1 cellular context compared by ENCODE assay signal in the genomic region with DNA sequence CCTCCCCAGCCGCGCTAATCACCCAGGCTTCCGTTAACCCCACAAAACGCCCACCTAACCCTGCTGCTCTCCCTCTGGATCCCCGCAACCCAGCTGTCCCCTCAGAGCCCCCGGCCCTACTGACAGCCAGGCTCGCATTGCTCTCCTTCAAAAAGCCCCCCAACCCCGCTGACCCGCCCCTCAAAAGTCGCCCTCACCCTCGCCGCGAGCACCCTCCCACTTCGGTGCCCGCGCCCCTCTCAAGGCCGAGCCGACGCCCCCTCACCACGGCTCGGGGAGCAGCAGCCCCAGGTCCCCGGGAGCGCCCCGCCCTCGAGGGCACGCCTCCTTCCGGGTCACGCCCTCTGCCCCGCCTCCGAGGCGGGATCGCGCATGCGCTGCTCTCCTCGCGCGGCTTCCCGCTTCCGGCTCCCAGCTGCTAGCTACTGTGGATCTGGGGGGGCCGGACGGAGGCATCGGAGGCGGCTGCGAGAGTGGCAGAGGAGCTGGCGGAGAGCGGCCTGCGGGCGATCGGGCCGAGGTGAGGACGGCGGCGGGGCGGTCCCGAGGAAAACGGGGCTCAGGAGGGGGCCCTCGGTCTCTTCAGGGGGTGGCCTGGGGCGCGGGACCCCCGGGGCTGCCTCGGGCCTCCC.
TF ChIP-seq lines count a peak whose summit lies in the region.

No MANE protein-coding gene starts in this region.

TF ChIP-seq in K562, 482 proteins besides CTCF, POLR2A, EP300 and RAD21 (continued from another document):
- TF ChIP-seq TAF1 (IDR thresholded peaks at IDR 0.05; ENCODE audit: control insufficient read depth, extremely low read depth, insufficient read depth, low read length, severe bottlenecking) = peak; percentile 69
- TF ChIP-seq ETV5 (CRISPR knock-in tag; IDR thresholded peaks at IDR 0.05; ENCODE audit: low read depth) = peak; percentile 39; the same call in 1 of the 2 replicates
- TF ChIP-seq CCNT2 (IDR thresholded peaks at IDR 0.05; ENCODE audit: borderline replicate concordance, extremely low read depth, insufficient read length, low read depth, low read length) = peak; percentile 14
- TF ChIP-seq ATF7 (IDR thresholded peaks at IDR 0.05) = peak; percentile 30; the same call in 1 of the 2 replicates
- TF ChIP-seq NR2C1 (IDR thresholded peaks at IDR 0.05) = peak; percentile 78
- peak; percentile 78 for TF ChIP-seq NR2C1 (tag; IDR thresholded peaks at IDR 0.05)
- TF ChIP-seq, protein P1, sequence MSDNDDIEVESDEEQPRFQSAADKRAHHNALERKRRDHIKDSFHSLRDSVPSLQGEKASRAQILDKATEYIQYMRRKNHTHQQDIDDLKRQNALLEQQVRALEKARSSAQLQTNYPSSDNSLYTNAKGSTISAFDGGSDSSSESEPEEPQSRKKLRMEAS (CRISPR knock-in tag; IDR thresholded peaks at IDR 0.05) = 0 out of 2 replicates have a peak, but pooled peaks have one; percentile 28
- TF ChIP-seq ETV1 (tag; conservative IDR thresholded peaks at IDR 0.05; ENCODE audit: low read depth) = peak; percentile 55
- peak in 1 of 2 experiments; percentile 84; a peak in 2 of 4 replicates for TF ChIP-seq HDAC1 (IDR thresholded peaks at IDR 0.05)
- peak; percentile 36 for TF ChIP-seq HNRNPK (IDR thresholded peaks at IDR 0.05; ENCODE audit: low read depth, low read length, poor library complexity, severe bottlenecking)
- TF ChIP-seq RBFOX2 (IDR thresholded peaks at IDR 0.05; ENCODE audit: low read depth, low read length) = peak; percentile 83
- TF ChIP-seq EGR1 (conservative IDR thresholded peaks at IDR 0.05) = peak; percentile 87
- TF ChIP-seq, protein P2, sequence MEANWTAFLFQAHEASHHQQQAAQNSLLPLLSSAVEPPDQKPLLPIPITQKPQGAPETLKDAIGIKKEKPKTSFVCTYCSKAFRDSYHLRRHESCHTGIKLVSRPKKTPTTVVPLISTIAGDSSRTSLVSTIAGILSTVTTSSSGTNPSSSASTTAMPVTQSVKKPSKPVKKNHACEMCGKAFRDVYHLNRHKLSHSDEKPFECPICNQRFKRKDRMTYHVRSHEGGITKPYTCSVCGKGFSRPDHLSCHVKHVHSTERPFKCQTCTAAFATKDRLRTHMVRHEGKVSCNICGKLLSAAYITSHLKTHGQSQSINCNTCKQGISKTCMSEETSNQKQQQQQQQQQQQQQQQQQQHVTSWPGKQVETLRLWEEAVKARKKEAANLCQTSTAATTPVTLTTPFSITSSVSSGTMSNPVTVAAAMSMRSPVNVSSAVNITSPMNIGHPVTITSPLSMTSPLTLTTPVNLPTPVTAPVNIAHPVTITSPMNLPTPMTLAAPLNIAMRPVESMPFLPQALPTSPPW (CRISPR knock-in tag; IDR thresholded peaks at IDR 0.05) = peak; percentile 97
- peak; percentile 93 for TF ChIP-seq GABPA (tag; conservative IDR thresholded peaks at IDR 0.05; ENCODE audit: low read depth)
- TF ChIP-seq FIP1L1 (IDR thresholded peaks at IDR 0.05; ENCODE audit: low read depth, low read length, poor library complexity, severe bottlenecking) = peak; percentile 55
- TF ChIP-seq MEIS2 (IDR thresholded peaks at IDR 0.05; ENCODE audit: partially characterized antibody) = peak; percentile 71
- 0 out of 2 replicates have a peak, but pooled peaks have one; percentile 24 for TF ChIP-seq L3MBTL2 (IDR thresholded peaks at IDR 0.05)
- TF ChIP-seq POLR2B (IDR thresholded peaks at IDR 0.05; ENCODE audit: low read depth, partially characterized antibody) = peak; percentile 62
- peak; percentile 70; the same call in 1 of the 2 replicates for TF ChIP-seq RB1 (IDR thresholded peaks at IDR 0.05; ENCODE audit: low read depth)
- TF ChIP-seq HEY1 (CRISPR knock-in tag; IDR thresholded peaks at IDR 0.05; ENCODE audit: borderline replicate concordance) = no peak
- 0 out of 2 replicates have a peak, but pooled peaks have one; percentile 11 for TF ChIP-seq TGIF2 (CRISPR knock-in tag; IDR thresholded peaks at IDR 0.05)
- TF ChIP-seq, protein P3, sequence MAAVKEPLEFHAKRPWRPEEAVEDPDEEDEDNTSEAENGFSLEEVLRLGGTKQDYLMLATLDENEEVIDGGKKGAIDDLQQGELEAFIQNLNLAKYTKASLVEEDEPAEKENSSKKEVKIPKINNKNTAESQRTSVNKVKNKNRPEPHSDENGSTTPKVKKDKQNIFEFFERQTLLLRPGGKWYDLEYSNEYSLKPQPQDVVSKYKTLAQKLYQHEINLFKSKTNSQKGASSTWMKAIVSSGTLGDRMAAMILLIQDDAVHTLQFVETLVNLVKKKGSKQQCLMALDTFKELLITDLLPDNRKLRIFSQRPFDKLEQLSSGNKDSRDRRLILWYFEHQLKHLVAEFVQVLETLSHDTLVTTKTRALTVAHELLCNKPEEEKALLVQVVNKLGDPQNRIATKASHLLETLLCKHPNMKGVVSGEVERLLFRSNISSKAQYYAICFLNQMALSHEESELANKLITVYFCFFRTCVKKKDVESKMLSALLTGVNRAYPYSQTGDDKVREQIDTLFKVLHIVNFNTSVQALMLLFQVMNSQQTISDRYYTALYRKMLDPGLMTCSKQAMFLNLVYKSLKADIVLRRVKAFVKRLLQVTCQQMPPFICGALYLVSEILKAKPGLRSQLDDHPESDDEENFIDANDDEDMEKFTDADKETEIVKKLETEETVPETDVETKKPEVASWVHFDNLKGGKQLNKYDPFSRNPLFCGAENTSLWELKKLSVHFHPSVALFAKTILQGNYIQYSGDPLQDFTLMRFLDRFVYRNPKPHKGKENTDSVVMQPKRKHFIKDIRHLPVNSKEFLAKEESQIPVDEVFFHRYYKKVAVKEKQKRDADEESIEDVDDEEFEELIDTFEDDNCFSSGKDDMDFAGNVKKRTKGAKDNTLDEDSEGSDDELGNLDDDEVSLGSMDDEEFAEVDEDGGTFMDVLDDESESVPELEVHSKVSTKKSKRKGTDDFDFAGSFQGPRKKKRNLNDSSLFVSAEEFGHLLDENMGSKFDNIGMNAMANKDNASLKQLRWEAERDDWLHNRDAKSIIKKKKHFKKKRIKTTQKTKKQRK (IDR thresholded peaks at IDR 0.05; ENCODE audit: borderline replicate concordance, low read depth, low read length) = no peak
- TF ChIP-seq NRF1 (conservative IDR thresholded peaks at IDR 0.05 in 1 of 2, IDR thresholded peaks at IDR 0.05 in 1 of 2) = peak; percentile 94 to 95
- no peak for TF ChIP-seq ZNF41 (CRISPR knock-in tag; conservative IDR thresholded peaks at IDR 0.05)
- TF ChIP-seq, protein P4, sequence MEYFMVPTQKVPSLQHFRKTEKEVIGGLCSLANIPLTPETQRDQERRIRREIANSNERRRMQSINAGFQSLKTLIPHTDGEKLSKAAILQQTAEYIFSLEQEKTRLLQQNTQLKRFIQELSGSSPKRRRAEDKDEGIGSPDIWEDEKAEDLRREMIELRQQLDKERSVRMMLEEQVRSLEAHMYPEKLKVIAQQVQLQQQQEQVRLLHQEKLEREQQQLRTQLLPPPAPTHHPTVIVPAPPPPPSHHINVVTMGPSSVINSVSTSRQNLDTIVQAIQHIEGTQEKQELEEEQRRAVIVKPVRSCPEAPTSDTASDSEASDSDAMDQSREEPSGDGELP (CRISPR knock-in tag; IDR thresholded peaks at IDR 0.05; ENCODE audit: borderline replicate concordance) = peak; percentile 99
- no peak for TF ChIP-seq HOXB6 (CRISPR knock-in tag; IDR thresholded peaks at IDR 0.05; ENCODE audit: borderline replicate concordance)
- peak; percentile 89 for TF ChIP-seq ELF2 (CRISPR knock-in tag; IDR thresholded peaks at IDR 0.05)
- TF ChIP-seq SP2 (IDR thresholded peaks at IDR 0.05; ENCODE audit: extremely low read depth, low read depth, low read length, poor library complexity, severe bottlenecking) = peak; percentile 36
- peak; percentile 40 to 93; a peak in 3 of 4 replicates for TF ChIP-seq SIN3A (IDR thresholded peaks at IDR 0.05; ENCODE audit: borderline replicate concordance in 2 of 2, control insufficient read depth in 1 of 2, low read depth in 2 of 2, low read length in 2 of 2)
- TF ChIP-seq, protein P5, sequence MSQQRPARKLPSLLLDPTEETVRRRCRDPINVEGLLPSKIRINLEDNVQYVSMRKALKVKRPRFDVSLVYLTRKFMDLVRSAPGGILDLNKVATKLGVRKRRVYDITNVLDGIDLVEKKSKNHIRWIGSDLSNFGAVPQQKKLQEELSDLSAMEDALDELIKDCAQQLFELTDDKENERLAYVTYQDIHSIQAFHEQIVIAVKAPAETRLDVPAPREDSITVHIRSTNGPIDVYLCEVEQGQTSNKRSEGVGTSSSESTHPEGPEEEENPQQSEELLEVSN (IDR thresholded peaks at IDR 0.05; ENCODE audit: borderline replicate concordance in 1 of 2, extremely low read depth in 1 of 2, insufficient read depth in 1 of 2, insufficient read length in 1 of 2, low read depth in 1 of 2, low read length in 1 of 2, poor library complexity in 1 of 2, severe bottlenecking in 1 of 2) = peak in 1 of 2 experiments; percentile 75
- TF ChIP-seq ZNF644 (tag; IDR thresholded peaks at IDR 0.05; ENCODE audit: low read depth) = no peak
- peak; percentile 43 for TF ChIP-seq CREM (IDR thresholded peaks at IDR 0.05; ENCODE audit: low read depth)
- TF ChIP-seq PHB (CRISPR knock-in tag; IDR thresholded peaks at IDR 0.05) = no peak
- TF ChIP-seq ZBTB7A (IDR thresholded peaks at IDR 0.05; ENCODE audit: borderline replicate concordance, control insufficient read depth, low read depth, low read length) = peak; percentile 81
- TF ChIP-seq SUPT5H (IDR thresholded peaks at IDR 0.05) = peak; percentile 80
- TF ChIP-seq, protein P6, sequence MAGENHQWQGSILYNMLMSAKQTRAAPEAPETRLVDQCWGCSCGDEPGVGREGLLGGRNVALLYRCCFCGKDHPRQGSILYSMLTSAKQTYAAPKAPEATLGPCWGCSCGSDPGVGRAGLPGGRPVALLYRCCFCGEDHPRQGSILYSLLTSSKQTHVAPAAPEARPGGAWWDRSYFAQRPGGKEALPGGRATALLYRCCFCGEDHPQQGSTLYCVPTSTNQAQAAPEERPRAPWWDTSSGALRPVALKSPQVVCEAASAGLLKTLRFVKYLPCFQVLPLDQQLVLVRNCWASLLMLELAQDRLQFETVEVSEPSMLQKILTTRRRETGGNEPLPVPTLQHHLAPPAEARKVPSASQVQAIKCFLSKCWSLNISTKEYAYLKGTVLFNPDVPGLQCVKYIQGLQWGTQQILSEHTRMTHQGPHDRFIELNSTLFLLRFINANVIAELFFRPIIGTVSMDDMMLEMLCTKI (IDR thresholded peaks at IDR 0.05; ENCODE audit: partially characterized antibody) = no peak
- no peak for TF ChIP-seq MYC (IDR thresholded peaks at IDR 0.05; ENCODE audit: low read depth, low read length)
- no peak for TF ChIP-seq MYC (CRISPR knock-in tag; IDR thresholded peaks at IDR 0.05; ENCODE audit: borderline replicate concordance, low read depth)
- TF ChIP-seq ELF4 (CRISPR knock-in tag; IDR thresholded peaks at IDR 0.05) = peak; percentile 57; the same call in 1 of the 2 replicates
